Comparison of ENCODE assay signal across 8 cellular contexts in the genomic region with DNA sequence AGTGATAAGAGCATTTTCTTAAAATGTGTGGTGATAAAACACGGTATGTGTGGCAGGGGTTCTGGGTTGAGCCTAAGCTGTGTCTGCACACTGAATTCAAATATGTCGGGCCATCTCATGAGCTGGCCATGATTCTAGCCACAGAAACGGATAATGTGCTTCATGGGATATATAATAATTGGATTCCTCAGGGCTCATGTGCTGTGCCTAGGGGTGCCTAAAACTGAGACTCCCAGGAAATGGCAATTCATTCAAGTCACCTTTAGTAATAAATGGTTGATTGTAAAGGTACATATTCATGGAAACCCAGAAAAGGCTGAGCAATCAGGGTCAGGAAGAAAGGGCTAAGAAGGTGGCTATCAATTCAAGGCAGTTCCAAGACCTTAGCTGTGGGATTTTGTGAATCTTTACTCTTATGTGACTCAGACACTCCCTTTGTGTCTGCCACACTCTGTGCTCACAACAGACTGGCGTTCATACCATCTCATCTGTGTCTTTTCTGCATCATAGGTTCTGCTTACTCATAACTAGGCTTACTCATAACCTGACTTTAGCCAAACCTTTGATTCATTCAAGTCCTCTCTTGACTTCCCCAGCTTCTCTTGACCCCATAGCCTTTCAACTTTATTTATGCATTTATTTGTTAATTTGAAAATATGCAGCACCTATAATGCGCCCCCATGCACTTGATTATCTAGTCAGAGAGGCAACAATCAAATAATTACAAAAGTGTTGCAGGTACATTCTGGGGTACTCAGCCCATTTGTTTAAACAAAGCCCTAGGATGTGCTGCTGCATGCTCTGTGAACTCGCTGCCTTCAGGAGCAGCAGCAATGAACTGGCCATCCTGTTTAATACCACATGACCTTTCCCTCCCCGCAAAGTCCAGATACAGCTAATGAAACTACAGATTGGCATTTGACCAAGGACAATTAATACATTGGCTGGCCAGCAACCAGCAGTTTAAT. TPM values are rescaled to one million over a fixed set of nuclear protein-coding genes. Genes with fewer than 3 reads are reported as not detected.
DNase-seq lines count a peak whose midpoint lies in the region; ATAC-seq, FAIRE-seq and TF ChIP-seq lines count a peak whose summit lies in the region.

No MANE protein-coding gene starts in this region.

- H3K4me1 Mint-ChIP-seq in Caco-2 (ENCODE audit: low read depth, unreplicated experiment), result peaks cover 10% of the 10 kb centered on the region

- peak; percentile 95 for ATAC-seq in HG03108 (IDR thresholded peaks at IDR 0.05; ENCODE audit: unreplicated experiment)

- peak overlapping the region in 2 of 5 donors; percentile 50 to 53 for H3K27ac ChIP-seq in adrenal gland
- H3K27ac ChIP-seq in small intestine (ENCODE audit: low read depth in 1 of 2, low read length in 1 of 2), result peak overlapping the region; percentile 53 to 77

- no peaks in the 10 kb centered on the region for H3K9me3 Mint-ChIP-seq in Caco-2 (ENCODE audit: unreplicated experiment)

- POLR2A ChIA-PET in Caco-2 (lab: Charles Lee), result no interaction called here

- H3K36me3 Mint-ChIP-seq in Caco-2 (ENCODE audit: insufficient read depth, unreplicated experiment), result no peaks in the 10 kb centered on the region

- H3K27ac Mint-ChIP-seq in Caco-2 (ENCODE audit: unreplicated experiment), result no peak overlapping the region

- H3K36me3 ChIP-seq in adrenal gland (replicated peaks in 1 of 2) (no peaks in the 10 kb centered on the region), small intestine (ENCODE audit: control insufficient read depth in 2 of 2, insufficient read depth in 2 of 2, low read length in 2 of 2) (no peaks in the 10 kb centered on the region), Caco-2 (ENCODE audit: control insufficient read depth, insufficient read depth, low read length) (no peaks in the 10 kb centered on the region)

- H3K4me3 ChIP-seq in adrenal gland (no peak overlapping the region), small intestine (ENCODE audit: low read depth in 1 of 2, low read length in 2 of 2) (no peak overlapping the region), Caco-2 (ENCODE audit: low read depth, low read length) (no peak overlapping the region)

- intact Hi-C loops in adrenal gland (cut with DNase I) (no loop called here), Caco-2 (cut with micrococcal nuclease; ENCODE audit: unreplicated experiment) (no loop called here)

- H3K27me3 ChIP-seq in adrenal gland (no peaks in the 10 kb centered on the region), small intestine (ENCODE audit: control insufficient read depth in 2 of 2, insufficient read depth in 2 of 2, low read length in 2 of 2) (no peaks in the 10 kb centered on the region), Caco-2 (replicated peaks; ENCODE audit: control insufficient read depth, insufficient read depth, low read length) (no peaks in the 10 kb centered on the region)

- no peak for TF ChIP-seq POLR2A in adrenal gland (IDR thresholded peaks at IDR 0.05)

- H3K4me1 ChIP-seq in adrenal gland (replicated peaks in 1 of 2), result peaks cover 5 to 16% of the 10 kb centered on the region in 2 donors
- H3K4me1 ChIP-seq in small intestine (ENCODE audit: control insufficient read depth in 2 of 2, insufficient read depth in 1 of 2, low read depth in 1 of 2, low read length in 1 of 2), result peaks cover 3 to 10% of the 10 kb centered on the region in 2 donors
- H3K4me1 ChIP-seq in Caco-2, result peaks cover 7% of the 10 kb centered on the region; the same call in 1 of the 2 replicates

- TF ChIP-seq CTCF in adrenal gland (IDR thresholded peaks at IDR 0.05), result no peak
- no peak for TF ChIP-seq CTCF in Caco-2 (IDR thresholded peaks at IDR 0.05; ENCODE audit: insufficient read depth in 1 of 2, low read depth in 1 of 2, low read length in 1 of 2, severe bottlenecking in 1 of 2, unreplicated experiment in 1 of 2)

- H3K27me3 Mint-ChIP-seq in Caco-2 (ENCODE audit: insufficient read depth, unreplicated experiment), result no peaks in the 10 kb centered on the region

- DNase-seq in AG20443 (ENCODE audit: low spot score) (peak; percentile 81), GM19240 (ENCODE audit: insufficient read length, low spot score) (peak; percentile 27), adrenal gland (peak in 6 of 7 donors; percentile 19 to 59 (median 39)), small intestine (peak; percentile 85), islet precursor cell (no peak), Caco-2 (no peak), activated gamma-delta T cell (lab: John Stamatoyannopoulos, UW) (no peak)

- BruUV-seq in Caco-2 (replicated peaks; lab: Mats Ljungman, UMichigan), result no TSS peak

- WGBS in adrenal gland, 4 donors, result 52 to 66% (median 60%) methylated on average over 7 of the region's 7 CpGs
- WGBS in small intestine, 3 donors, result 50 to 60% (median 54%) methylated on average over 7 of the region's 7 CpGs

- no peak for FAIRE-seq in small intestine (lab: Jason Lieb, UNC)

- no peak overlapping the region for H3K4me3 Mint-ChIP-seq in Caco-2 (ENCODE audit: unreplicated experiment)

- H3K9me3 ChIP-seq in adrenal gland (replicated peaks in 1 of 3) (no peaks in the 10 kb centered on the region), small intestine (ENCODE audit: control insufficient read depth, low read depth) (no peaks in the 10 kb centered on the region), Caco-2 (no peaks in the 10 kb centered on the region)

- CTCF ChIA-PET in Caco-2 (lab: Charles Lee), result no interaction called here

RNA-seq across cellular contexts. Expression of gene MED13, which starts 28.4 kb away (rescaled TPM):
- total RNA-seq in adrenal gland (10 to 100 TPM; 32.4 to 62.3 (median 53.7) TPM), Caco-2 (2022) (77.6 and 79.6 TPM in 2 replicates)
- polyA plus RNA-seq in adrenal gland (10 to 100 TPM in 2 of 3 donors, 1 to 10 TPM in 1; 8.2 to 25.0 (median 12.6) TPM), small intestine (1 to 10 TPM; 7.3 to 10.0 (median 8.9) TPM)

Comparison
In these comparisons a context has a peak if more than half of its experiments do, and no peak if none do; other contexts are left out.
1. DNase-seq: peak in AG20443 (single experiment), GM19240 (single experiment), adrenal gland (6 of 7) and small intestine (single experiment); none in islet precursor cell (single experiment), Caco-2 (0 of 2) and activated gamma-delta T cell (single experiment).